In the genomic region with DNA sequence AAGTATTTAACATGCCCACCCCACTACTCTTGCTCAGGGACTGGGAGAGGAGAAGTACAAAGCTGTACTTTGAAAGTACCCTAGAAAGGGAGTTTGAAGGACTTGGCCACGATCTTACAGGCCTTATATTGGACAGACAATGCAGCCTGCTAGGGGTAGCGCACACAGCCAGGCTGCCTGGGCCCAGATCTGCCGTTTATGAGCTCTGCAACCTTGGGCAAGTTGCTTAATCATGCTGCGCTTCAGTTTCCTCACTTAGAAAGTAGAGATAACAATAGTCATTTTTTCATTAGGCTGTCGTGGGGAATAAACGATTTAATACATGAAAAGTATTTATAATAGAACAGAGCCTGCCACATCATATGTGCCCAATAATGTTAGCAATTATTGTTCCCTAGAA, we compare ENCODE assay signal across 1 cellular context.
TF ChIP-seq lines count a peak whose summit lies in the region.

No MANE protein-coding gene starts in this region.

TF ChIP-seq in K562, 482 proteins besides CTCF, POLR2A, EP300 and RAD21:
- TF ChIP-seq, protein P1, sequence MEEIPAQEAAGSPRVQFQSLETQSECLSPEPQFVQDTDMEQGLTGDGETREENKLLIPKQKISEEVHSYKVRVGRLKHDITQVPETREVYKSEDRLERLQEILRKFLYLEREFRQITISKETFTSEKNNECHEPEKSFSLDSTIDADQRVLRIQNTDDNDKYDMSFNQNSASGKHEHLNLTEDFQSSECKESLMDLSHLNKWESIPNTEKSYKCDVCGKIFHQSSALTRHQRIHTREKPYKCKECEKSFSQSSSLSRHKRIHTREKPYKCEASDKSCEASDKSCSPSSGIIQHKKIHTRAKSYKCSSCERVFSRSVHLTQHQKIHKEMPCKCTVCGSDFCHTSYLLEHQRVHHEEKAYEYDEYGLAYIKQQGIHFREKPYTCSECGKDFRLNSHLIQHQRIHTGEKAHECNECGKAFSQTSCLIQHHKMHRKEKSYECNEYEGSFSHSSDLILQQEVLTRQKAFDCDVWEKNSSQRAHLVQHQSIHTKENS (CRISPR knock-in tag; IDR thresholded peaks at IDR 0.05): no peak
- no peak for TF ChIP-seq SREBF1 (IDR thresholded peaks at IDR 0.05; ENCODE audit: borderline replicate concordance, low read depth, low read length)
- TF ChIP-seq TGIF2 (CRISPR knock-in tag; IDR thresholded peaks at IDR 0.05): no peak
- no peak for TF ChIP-seq CHD1 (IDR thresholded peaks at IDR 0.05; ENCODE audit: low read length)
- TF ChIP-seq THRB (CRISPR knock-in tag; conservative IDR thresholded peaks at IDR 0.05): no peak
- peak; percentile 67 for TF ChIP-seq CEBPB (tag; IDR thresholded peaks at IDR 0.05)
- TF ChIP-seq ZNF696 (CRISPR knock-in tag; conservative IDR thresholded peaks at IDR 0.05): no peak
- TF ChIP-seq, protein P2, sequence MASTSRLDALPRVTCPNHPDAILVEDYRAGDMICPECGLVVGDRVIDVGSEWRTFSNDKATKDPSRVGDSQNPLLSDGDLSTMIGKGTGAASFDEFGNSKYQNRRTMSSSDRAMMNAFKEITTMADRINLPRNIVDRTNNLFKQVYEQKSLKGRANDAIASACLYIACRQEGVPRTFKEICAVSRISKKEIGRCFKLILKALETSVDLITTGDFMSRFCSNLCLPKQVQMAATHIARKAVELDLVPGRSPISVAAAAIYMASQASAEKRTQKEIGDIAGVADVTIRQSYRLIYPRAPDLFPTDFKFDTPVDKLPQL (IDR thresholded peaks at IDR 0.05; ENCODE audit: extremely low read depth, insufficient read length): no peak
- no peak for TF ChIP-seq TRIM24 (IDR thresholded peaks at IDR 0.05)
- no peak for TF ChIP-seq PYGO2 (tag; IDR thresholded peaks at IDR 0.05)
- TF ChIP-seq DDX20 (tag; IDR thresholded peaks at IDR 0.05; ENCODE audit: low read depth): no peak
- TF ChIP-seq, protein P3, sequence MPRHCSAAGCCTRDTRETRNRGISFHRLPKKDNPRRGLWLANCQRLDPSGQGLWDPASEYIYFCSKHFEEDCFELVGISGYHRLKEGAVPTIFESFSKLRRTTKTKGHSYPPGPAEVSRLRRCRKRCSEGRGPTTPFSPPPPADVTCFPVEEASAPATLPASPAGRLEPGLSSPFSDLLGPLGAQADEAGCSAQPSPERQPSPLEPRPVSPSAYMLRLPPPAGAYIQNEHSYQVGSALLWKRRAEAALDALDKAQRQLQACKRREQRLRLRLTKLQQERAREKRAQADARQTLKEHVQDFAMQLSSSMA (CRISPR knock-in tag; IDR thresholded peaks at IDR 0.05): no peak
- no peak for TF ChIP-seq ELK3 (CRISPR knock-in tag; IDR thresholded peaks at IDR 0.05)
- TF ChIP-seq ZNF253 (CRISPR knock-in tag; conservative IDR thresholded peaks at IDR 0.05): no peak
- TF ChIP-seq TOE1 (IDR thresholded peaks at IDR 0.05; ENCODE audit: borderline replicate concordance): no peak
- no peak for TF ChIP-seq TOE1 (CRISPR knock-in tag; IDR thresholded peaks at IDR 0.05; ENCODE audit: borderline replicate concordance, low read depth)
- no peak for TF ChIP-seq STAG1 (CRISPR knock-in tag; IDR thresholded peaks at IDR 0.05; ENCODE audit: borderline replicate concordance)
- no peak for TF ChIP-seq HCFC1 (IDR thresholded peaks at IDR 0.05; ENCODE audit: low read depth, low read length)
- TF ChIP-seq ZNF507 (tag; conservative IDR thresholded peaks at IDR 0.05): no peak
- TF ChIP-seq NCOA6 (IDR thresholded peaks at IDR 0.05): no peak
- peak; percentile 19; the same call in 1 of the 2 replicates for TF ChIP-seq C11orf30 (IDR thresholded peaks at IDR 0.05; ENCODE audit: low read depth)
- TF ChIP-seq NR4A1 (CRISPR knock-in tag; IDR thresholded peaks at IDR 0.05): no peak
- TF ChIP-seq NR4A1 (tag; IDR thresholded peaks at IDR 0.05): no peak
- no peak for TF ChIP-seq THRA (IDR thresholded peaks at IDR 0.05)
- TF ChIP-seq CEBPG (CRISPR knock-in tag; IDR thresholded peaks at IDR 0.05): no peak
- TF ChIP-seq CEBPG (tag; conservative IDR thresholded peaks at IDR 0.05 in 1 of 2, IDR thresholded peaks at IDR 0.05 in 1 of 2): peak; percentile 50 to 59; a peak in 3 of 4 replicates
- no peak for TF ChIP-seq ZNF134 (CRISPR knock-in tag; conservative IDR thresholded peaks at IDR 0.05)
- TF ChIP-seq MAFK (IDR thresholded peaks at IDR 0.05; ENCODE audit: low read length): no peak
- no peak for TF ChIP-seq DIDO1 (tag; IDR thresholded peaks at IDR 0.05; ENCODE audit: low read depth)
- TF ChIP-seq MCM5 (IDR thresholded peaks at IDR 0.05; ENCODE audit: low read depth): no peak
- no peak for TF ChIP-seq SLC30A9 (CRISPR knock-in tag; IDR thresholded peaks at IDR 0.05)
- TF ChIP-seq, protein P4, sequence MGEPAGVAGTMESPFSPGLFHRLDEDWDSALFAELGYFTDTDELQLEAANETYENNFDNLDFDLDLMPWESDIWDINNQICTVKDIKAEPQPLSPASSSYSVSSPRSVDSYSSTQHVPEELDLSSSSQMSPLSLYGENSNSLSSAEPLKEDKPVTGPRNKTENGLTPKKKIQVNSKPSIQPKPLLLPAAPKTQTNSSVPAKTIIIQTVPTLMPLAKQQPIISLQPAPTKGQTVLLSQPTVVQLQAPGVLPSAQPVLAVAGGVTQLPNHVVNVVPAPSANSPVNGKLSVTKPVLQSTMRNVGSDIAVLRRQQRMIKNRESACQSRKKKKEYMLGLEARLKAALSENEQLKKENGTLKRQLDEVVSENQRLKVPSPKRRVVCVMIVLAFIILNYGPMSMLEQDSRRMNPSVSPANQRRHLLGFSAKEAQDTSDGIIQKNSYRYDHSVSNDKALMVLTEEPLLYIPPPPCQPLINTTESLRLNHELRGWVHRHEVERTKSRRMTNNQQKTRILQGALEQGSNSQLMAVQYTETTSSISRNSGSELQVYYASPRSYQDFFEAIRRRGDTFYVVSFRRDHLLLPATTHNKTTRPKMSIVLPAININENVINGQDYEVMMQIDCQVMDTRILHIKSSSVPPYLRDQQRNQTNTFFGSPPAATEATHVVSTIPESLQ (CRISPR knock-in tag; IDR thresholded peaks at IDR 0.05): no peak
- TF ChIP-seq ZNF592 (IDR thresholded peaks at IDR 0.05): no peak
- TF ChIP-seq NFE2 (IDR thresholded peaks at IDR 0.05; ENCODE audit: low read depth): 0 out of 2 replicates have a peak, but pooled peaks have one; percentile 44
- peak; percentile 57 for TF ChIP-seq ZFP36 (IDR thresholded peaks at IDR 0.05; ENCODE audit: low read depth, low read length, partially characterized antibody)
TF ChIP-seq in K562: peak in this region for 5.
